Comparison of ENCODE assay signal across 13 cellular contexts in the genomic region with DNA sequence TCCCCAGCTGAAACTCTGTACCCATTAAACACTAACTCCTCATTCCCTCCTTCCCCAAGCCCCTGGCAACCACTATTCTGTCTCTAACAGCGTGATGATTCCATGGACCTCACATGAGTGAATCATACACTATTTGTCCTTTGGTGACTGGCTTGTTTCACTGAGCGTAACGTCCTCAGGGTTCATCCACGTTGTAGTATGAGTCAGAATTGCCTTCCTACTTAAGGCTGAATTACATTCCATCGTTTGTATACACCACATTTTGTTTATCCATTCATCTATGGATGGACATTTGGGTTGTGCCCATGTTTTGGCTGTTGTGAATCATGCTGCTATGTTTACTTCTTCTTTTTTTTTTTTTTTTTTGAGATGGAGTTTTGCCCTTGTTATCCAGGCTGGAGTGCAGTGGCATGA. TPM values are rescaled to one million over a fixed set of nuclear protein-coding genes. Genes with fewer than 3 reads are reported as not detected.
A peak's percentile ranks its signal among the peaks of the same experiment; 100 is the strongest.
DNase-seq lines count a peak whose midpoint lies in the region; ATAC-seq, FAIRE-seq and TF ChIP-seq lines count a peak whose summit lies in the region.
"Had no signal": no experiment of that assay in that cellular context is flagged by ENCODE, and none has a peak within 500 bp of the region (broad histone marks: within the 10 kb centered on the region; RNA-seq: fewer than 3 reads in every experiment).

No MANE protein-coding gene starts in this region.

- 0 out of 2 replicates have a peak overlapping the region, but pooled peaks have one; percentile 14 for H3K4me3 ChIP-seq in WI38 (ENCODE audit: low read depth, low read length)
- H3K4me3 ChIP-seq: body of pancreas, spleen had no signal

- peaks cover 6% of the 10 kb centered on the region in 2 donors for H3K9me3 Mint-ChIP-seq in activated T-cell treated with anti-CD3 and anti-CD28 coated beads, Interleukin-2, amount 50 U/mL, for 72 hours

- no peak overlapping the region for H3K4me3 Mint-ChIP-seq in activated T-cell treated with anti-CD3 and anti-CD28 coated beads, Interleukin-2, amount 50 U/mL, for 72 hours
- H3K4me3 Mint-ChIP-seq: stimulated activated naive CD8-positive, alpha-beta T cell treated with anti-CD3 and anti-CD28 coated beads, Interleukin-15, amount 100 ng/mL, for 72 hours had no signal

- TF ChIP-seq CTCF in WI38 (IDR thresholded peaks at IDR 0.05; ENCODE audit: low read depth, low read length): no peak

- ATAC-seq in activated T-cell treated with anti-CD3 and anti-CD28 coated beads, Interleukin-2, amount 50 U/mL, for 72 hours (replicated peaks in 1 of 2): no peak
- ATAC-seq: stimulated activated naive CD8-positive, alpha-beta T cell treated with anti-CD3 and anti-CD28 coated beads, Interleukin-15, amount 100 ng/mL, for 72 hours had no signal

- DNase-seq in HK-2 (ENCODE audit: unreplicated experiment) (peak; percentile 57), hepatic stellate cell (ENCODE audit: low spot score) (peak; percentile 73), urothelium cell line (ENCODE audit: low spot score) (peak; percentile 68), substantia nigra (lab: John Stamatoyannopoulos, UW) (no peak), Kasumi-1 (lab: John Stamatoyannopoulos, UW) (no peak)
- no peak for DNase-seq in activated T-cell treated with anti-CD3 and anti-CD28 coated beads, Interleukin-2, amount 50 U/mL, for 72 hours
- DNase-seq: activated CD4-positive, alpha-beta T cell treated with anti-CD3 and anti-CD28 coated beads, Interleukin-2, amount 50 U/mL, for 4 hours; H7; spleen; stimulated activated naive CD8-positive, alpha-beta T cell treated with anti-CD3 and anti-CD28 coated beads, Interleukin-15, amount 100 ng/mL, for 72 hours had no signal

- H3K27ac Mint-ChIP-seq in activated T-cell treated with anti-CD3 and anti-CD28 coated beads, Interleukin-2, amount 50 U/mL, for 72 hours: no peak overlapping the region
- H3K27ac Mint-ChIP-seq: stimulated activated naive CD8-positive, alpha-beta T cell treated with anti-CD3 and anti-CD28 coated beads, Interleukin-15, amount 100 ng/mL, for 72 hours had no signal

- peaks cover 11% of the 10 kb centered on the region for H3K4me1 Mint-ChIP-seq in activated T-cell treated with anti-CD3 and anti-CD28 coated beads, Interleukin-2, amount 50 U/mL, for 72 hours (ENCODE audit: low read depth)

- FAIRE-seq in urothelium cell line (lab: Jason Lieb, UNC): peak; percentile 77
- FAIRE-seq: GM12892 had no signal

- H3K27me3 Mint-ChIP-seq in activated T-cell treated with anti-CD3 and anti-CD28 coated beads, Interleukin-2, amount 50 U/mL, for 72 hours (ENCODE audit: low read depth): no peaks in the 10 kb centered on the region

- no peaks in the 10 kb centered on the region for H3K36me3 Mint-ChIP-seq in activated T-cell treated with anti-CD3 and anti-CD28 coated beads, Interleukin-2, amount 50 U/mL, for 72 hours (ENCODE audit: insufficient read depth in 2 of 2)

- no peak overlapping the region for H3K27ac ChIP-seq in substantia nigra (ENCODE audit: low read depth, low read length, poor library complexity, severe bottlenecking)

RNA-seq across cellular contexts. Expression of a gene that starts 19.6 kb away (rescaled TPM):
- 10 to 100 TPM in 1 of 2 donors, 1 to 10 TPM in 1; 5.5 to 15.0 TPM for total RNA-seq in activated T-cell treated with anti-CD3 and anti-CD28 coated beads, Interleukin-2, amount 50 U/mL, for 72 hours

Comparison
In these comparisons a context has a peak if more than half of its experiments do, and no peak if none do; other contexts are left out.
1. DNase-seq: peak in HK-2 (single experiment), hepatic stellate cell (single experiment) and urothelium cell line (single experiment); none in substantia nigra (0 of 49), Kasumi-1 (0 of 2) and activated T-cell treated with anti-CD3 and anti-CD28 coated beads, Interleukin-2, amount 50 U/mL, for 72 hours (0 of 2).